In the genomic region with DNA sequence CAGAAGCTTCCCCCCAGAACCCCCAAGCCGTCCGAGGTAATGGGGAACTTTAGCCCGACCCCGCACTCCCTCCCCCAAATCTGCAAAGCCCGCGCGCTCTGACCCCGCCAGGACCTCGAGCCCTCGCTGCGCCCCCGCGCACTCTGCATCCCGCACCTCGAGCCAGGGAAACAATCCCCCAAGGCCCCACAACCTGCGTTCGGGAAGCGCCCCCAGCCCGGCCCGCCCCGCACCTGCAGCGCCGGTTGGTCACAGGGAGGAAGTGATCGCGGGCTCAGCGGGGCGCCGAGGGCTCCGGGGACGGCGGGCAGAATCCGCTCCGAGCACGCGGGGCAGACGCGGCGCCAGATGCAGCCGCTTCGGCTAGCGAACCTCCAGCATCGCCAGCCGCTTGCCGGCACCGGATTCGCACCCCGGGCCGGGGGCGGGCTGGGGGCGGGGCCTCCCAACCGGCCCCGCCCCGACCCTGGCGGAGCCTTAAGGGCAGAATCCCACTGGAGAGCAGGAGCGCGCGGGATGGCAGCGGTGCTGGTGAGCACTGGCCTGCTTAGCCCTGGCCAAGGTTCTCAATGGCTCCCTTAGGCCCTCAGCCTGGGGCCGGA, we compare ENCODE assay signal across 1 cellular context.
TF ChIP-seq lines count a peak whose summit lies in the region.

A gene with protein sequence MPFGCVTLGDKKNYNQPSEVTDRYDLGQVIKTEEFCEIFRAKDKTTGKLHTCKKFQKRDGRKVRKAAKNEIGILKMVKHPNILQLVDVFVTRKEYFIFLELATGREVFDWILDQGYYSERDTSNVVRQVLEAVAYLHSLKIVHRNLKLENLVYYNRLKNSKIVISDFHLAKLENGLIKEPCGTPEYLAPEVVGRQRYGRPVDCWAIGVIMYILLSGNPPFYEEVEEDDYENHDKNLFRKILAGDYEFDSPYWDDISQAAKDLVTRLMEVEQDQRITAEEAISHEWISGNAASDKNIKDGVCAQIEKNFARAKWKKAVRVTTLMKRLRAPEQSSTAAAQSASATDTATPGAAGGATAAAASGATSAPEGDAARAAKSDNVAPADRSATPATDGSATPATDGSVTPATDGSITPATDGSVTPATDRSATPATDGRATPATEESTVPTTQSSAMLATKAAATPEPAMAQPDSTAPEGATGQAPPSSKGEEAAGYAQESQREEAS (minus strand): TSS at position 382 of the 602 bp plus-strand sequence. CDS start 7,518 bp downstream, outside the sequence.

TF ChIP-seq in K562, 482 proteins besides CTCF, POLR2A, EP300 and RAD21 (continued from another document):
- TF ChIP-seq, protein P1, sequence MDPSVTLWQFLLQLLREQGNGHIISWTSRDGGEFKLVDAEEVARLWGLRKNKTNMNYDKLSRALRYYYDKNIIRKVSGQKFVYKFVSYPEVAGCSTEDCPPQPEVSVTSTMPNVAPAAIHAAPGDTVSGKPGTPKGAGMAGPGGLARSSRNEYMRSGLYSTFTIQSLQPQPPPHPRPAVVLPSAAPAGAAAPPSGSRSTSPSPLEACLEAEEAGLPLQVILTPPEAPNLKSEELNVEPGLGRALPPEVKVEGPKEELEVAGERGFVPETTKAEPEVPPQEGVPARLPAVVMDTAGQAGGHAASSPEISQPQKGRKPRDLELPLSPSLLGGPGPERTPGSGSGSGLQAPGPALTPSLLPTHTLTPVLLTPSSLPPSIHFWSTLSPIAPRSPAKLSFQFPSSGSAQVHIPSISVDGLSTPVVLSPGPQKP (CRISPR knock-in tag; IDR thresholded peaks at IDR 0.05): no peak
- TF ChIP-seq HOXB6 (CRISPR knock-in tag; IDR thresholded peaks at IDR 0.05; ENCODE audit: borderline replicate concordance) (no peak), GABPA (tag; conservative IDR thresholded peaks at IDR 0.05; ENCODE audit: low read depth) (no peak), ZNF561 (CRISPR knock-in tag; conservative IDR thresholded peaks at IDR 0.05) (no peak), SREBF2 (CRISPR knock-in tag; IDR thresholded peaks at IDR 0.05) (no peak)
